Comparison of ENCODE assay signal across 1 cellular context in the genomic region with DNA sequence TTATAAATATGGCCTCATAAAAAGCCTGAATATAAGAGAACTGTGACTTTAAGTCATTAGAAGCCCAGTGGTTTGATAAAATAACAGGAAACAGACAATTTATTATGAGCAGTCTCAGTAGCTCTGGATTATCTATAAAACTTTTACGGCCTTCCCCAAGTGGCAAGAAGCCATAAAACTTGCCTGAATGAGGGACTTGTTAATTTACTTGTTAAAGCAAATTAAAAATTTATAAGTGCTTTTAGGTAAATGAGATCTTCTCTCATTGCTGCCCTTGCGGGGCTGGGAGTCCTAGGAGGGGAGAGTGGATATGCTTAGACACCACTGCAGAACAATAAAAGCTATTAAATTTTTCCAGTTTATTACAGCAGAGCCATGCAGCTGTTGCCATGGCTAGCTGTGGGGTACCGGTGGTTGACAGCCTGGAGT.
TF ChIP-seq lines count a peak whose summit lies in the region.

No MANE protein-coding gene starts in this region.

TF ChIP-seq in HEK293, 187 proteins besides CTCF, POLR2A, EP300 and RAD21 (continued from another document):
- TF ChIP-seq, protein P1, sequence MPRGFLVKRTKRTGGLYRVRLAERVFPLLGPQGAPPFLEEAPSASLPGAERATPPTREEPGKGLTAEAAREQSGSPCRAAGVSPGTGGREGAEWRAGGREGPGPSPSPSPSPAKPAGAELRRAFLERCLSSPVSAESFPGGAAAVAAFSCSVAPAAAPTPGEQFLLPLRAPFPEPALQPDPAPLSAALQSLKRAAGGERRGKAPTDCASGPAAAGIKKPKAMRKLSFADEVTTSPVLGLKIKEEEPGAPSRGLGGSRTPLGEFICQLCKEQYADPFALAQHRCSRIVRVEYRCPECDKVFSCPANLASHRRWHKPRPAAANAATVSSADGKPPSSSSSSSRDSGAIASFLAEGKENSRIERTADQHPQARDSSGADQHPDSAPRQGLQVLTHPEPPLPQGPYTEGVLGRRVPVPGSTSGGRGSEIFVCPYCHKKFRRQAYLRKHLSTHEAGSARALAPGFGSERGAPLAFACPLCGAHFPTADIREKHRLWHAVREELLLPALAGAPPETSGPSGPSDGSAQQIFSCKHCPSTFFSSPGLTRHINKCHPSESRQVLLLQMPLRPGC (tag by site-specific recombination; IDR thresholded peaks at IDR 0.05), result peak; percentile 82
- no peak for TF ChIP-seq ZNF701 (tag by site-specific recombination; IDR thresholded peaks at IDR 0.05)
- TF ChIP-seq ZNF354C (tag by site-specific recombination; IDR thresholded peaks at IDR 0.05; ENCODE audit: borderline replicate concordance, low read depth), result no peak
- TF ChIP-seq ZBTB17 (tag by site-specific recombination; IDR thresholded peaks at IDR 0.05), result peak; percentile 42; the same call in 1 of the 2 replicates
- TF ChIP-seq, protein P2, sequence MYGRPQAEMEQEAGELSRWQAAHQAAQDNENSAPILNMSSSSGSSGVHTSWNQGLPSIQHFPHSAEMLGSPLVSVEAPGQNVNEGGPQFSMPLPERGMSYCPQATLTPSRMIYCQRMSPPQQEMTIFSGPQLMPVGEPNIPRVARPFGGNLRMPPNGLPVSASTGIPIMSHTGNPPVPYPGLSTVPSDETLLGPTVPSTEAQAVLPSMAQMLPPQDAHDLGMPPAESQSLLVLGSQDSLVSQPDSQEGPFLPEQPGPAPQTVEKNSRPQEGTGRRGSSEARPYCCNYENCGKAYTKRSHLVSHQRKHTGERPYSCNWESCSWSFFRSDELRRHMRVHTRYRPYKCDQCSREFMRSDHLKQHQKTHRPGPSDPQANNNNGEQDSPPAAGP (tag by site-specific recombination; IDR thresholded peaks at IDR 0.05), result no peak
- TF ChIP-seq ZFP3 (tag by site-specific recombination; IDR thresholded peaks at IDR 0.05; ENCODE audit: low read depth), result no peak
- no peak for TF ChIP-seq ZNF292 (tag by site-specific recombination; IDR thresholded peaks at IDR 0.05; ENCODE audit: borderline replicate concordance, low read depth)
- TF ChIP-seq ZNF2 (tag by site-specific recombination; IDR thresholded peaks at IDR 0.05), result no peak
- TF ChIP-seq ZNF473 (tag by site-specific recombination; IDR thresholded peaks at IDR 0.05), result no peak
